Comparison of ENCODE assay signal across 10 cellular contexts in genomic region chr13:24618219-24618955, GRCh38.
A peak's percentile ranks its signal among the peaks of the same experiment; 100 is the strongest.
DNase-seq lines count a peak whose midpoint lies in the region; ATAC-seq and TF ChIP-seq lines count a peak whose summit lies in the region.
"Had no signal": no experiment of that assay in that cellular context is flagged by ENCODE, and none has a peak within 500 bp of the region (broad histone marks: within the 10 kb centered on the region; RNA-seq: fewer than 3 reads in every experiment).

No MANE protein-coding gene starts in this region.

- peak overlapping the region; percentile 91 for H3K27ac Mint-ChIP-seq in CD8-positive, alpha-beta T cell

- intact Hi-C loops in CD8-positive, alpha-beta T cell (cut with DNase I, micrococcal nuclease), result loop anchor here in 1 of 2 experiments (1.0 to 10.0 kb wide), 3 partner anchors 8 to 364 kb away; partner anchors contain the start of gene PARP4

- peaks cover 36% of the 10 kb centered on the region for H3K4me1 Mint-ChIP-seq in CD8-positive, alpha-beta T cell (ENCODE audit: low read depth)
- H3K4me1 Mint-ChIP-seq: brain had no signal

- H3K4me3 Mint-ChIP-seq in CD8-positive, alpha-beta T cell, result peak overlapping the region; percentile 4
- H3K4me3 Mint-ChIP-seq: brain had no signal

- peaks cover 28% of the 10 kb centered on the region for H3K4me1 ChIP-seq in CD8-positive, alpha-beta T cell (ENCODE audit: insufficient read depth, low read length)

- POLR2A ChIA-PET in CD8-positive, alpha-beta T cell (lab: Charles Lee), result interaction anchor here (0.8 to 1.2 kb wide), 3 partner anchors 9 to 13 kb away, joined by 3 to 5 read pairs (median 3); no protein-coding TSS in a partner anchor
- POLR2A ChIA-PET in HEK293T (lab: Yijun Ruan, JAX), result no interaction called here

- peak; percentile 26 to 84 (median 66) for DNase-seq in CD8-positive, alpha-beta T cell
- DNase-seq in MV-4-11 (lab: John Stamatoyannopoulos, UW) (peak; percentile 64), G401 (ENCODE audit: low spot score) (no peak), HEK293T (ENCODE audit: extremely low spot score) (no peak), kidney glomerular epithelial cell (lab: John Stamatoyannopoulos, UW) (no peak)
- DNase-seq in activated T-cell treated with anti-CD3 and anti-CD28 coated beads, Interleukin-2, amount 50 U/mL, for 48 hours, result peak; percentile 79 to 80
- peak; percentile 8 to 18 for DNase-seq in stimulated activated CD4-positive, alpha-beta T cell treated with anti-CD3 and anti-CD28 coated beads, Interleukin-15, amount 100 ng/mL, for 1 hour (ENCODE audit: low read depth in 1 of 2, low spot score in 1 of 2)

- H3K36me3 ChIP-seq in CD8-positive, alpha-beta T cell (ENCODE audit: insufficient read depth, low read length), result no peaks in the 10 kb centered on the region

- H3K27ac ChIP-seq in CD8-positive, alpha-beta T cell (ENCODE audit: low read depth, low read length), result peak overlapping the region; percentile 54
- H3K27ac ChIP-seq: C4-2B had no signal

- H3K27me3 Mint-ChIP-seq in CD8-positive, alpha-beta T cell (ENCODE audit: low read depth), result no peaks in the 10 kb centered on the region
- H3K27me3 Mint-ChIP-seq: brain had no signal

- no peaks in the 10 kb centered on the region for H3K36me3 Mint-ChIP-seq in CD8-positive, alpha-beta T cell
- H3K36me3 Mint-ChIP-seq: brain had no signal

- CTCF ChIA-PET in CD8-positive, alpha-beta T cell (lab: Charles Lee), result interaction anchor here (0.6 to 1.2 kb wide), 3 partner anchors 11 to 109 kb away, joined by 3 read pairs; no protein-coding TSS in a partner anchor
- CTCF ChIA-PET in HEK293T (lab: Yijun Ruan, JAX), result interaction anchor here (0.6 kb wide), 1 partner anchor 8 kb away, joined by 3 read pairs; no protein-coding TSS in a partner anchor

- no peaks in the 10 kb centered on the region for H3K27me3 ChIP-seq in CD8-positive, alpha-beta T cell (ENCODE audit: insufficient read depth, low read length)

- no peaks in the 10 kb centered on the region for H3K9me3 Mint-ChIP-seq in CD8-positive, alpha-beta T cell
- H3K9me3 Mint-ChIP-seq: brain had no signal

- TF ChIP-seq CTCF in CD8-positive, alpha-beta T cell (IDR thresholded peaks at IDR 0.05), result no peak

- H3K4me3 ChIP-seq in CD8-positive, alpha-beta T cell (ENCODE audit: low read depth, low read length), result no peak overlapping the region

- in situ Hi-C loops in G401 (cut with HindIII; ENCODE audit: low sequenced_read_pairs), result no loop called here

- peak; percentile 84 for ATAC-seq in CD8-positive, alpha-beta T cell
- ATAC-seq in GM21528 (IDR thresholded peaks at IDR 0.05; ENCODE audit: low FRiP score, unreplicated experiment), result peak; percentile 69

- no peaks in the 10 kb centered on the region for H3K9me3 ChIP-seq in CD8-positive, alpha-beta T cell (ENCODE audit: low read length)

TF ChIP-seq in HEK293T, 16 proteins besides CTCF, POLR2A, EP300 and RAD21:
- no peak for TF ChIP-seq SUZ12 (IDR thresholded peaks at IDR 0.05)
- no peak for TF ChIP-seq L3MBTL2 (conservative IDR thresholded peaks at IDR 0.05)
- no peak for TF ChIP-seq FOXM1 (IDR thresholded peaks at IDR 0.05; ENCODE audit: borderline replicate concordance)
- no peak for TF ChIP-seq FOXA1 (IDR thresholded peaks at IDR 0.05)
- no peak for TF ChIP-seq ARNT (IDR thresholded peaks at IDR 0.05)

Comparison
In these comparisons a context has a peak if more than half of its experiments do, and no peak if none do; other contexts are left out.
1. DNase-seq: peak in CD8-positive, alpha-beta T cell (7 of 7), MV-4-11 (single experiment), activated T-cell treated with anti-CD3 and anti-CD28 coated beads, Interleukin-2, amount 50 U/mL, for 48 hours (2 of 2) and stimulated activated CD4-positive, alpha-beta T cell treated with anti-CD3 and anti-CD28 coated beads, Interleukin-15, amount 100 ng/mL, for 1 hour (2 of 2); none in G401 (single experiment), HEK293T (single experiment) and kidney glomerular epithelial cell (single experiment).